In the genomic region with DNA sequence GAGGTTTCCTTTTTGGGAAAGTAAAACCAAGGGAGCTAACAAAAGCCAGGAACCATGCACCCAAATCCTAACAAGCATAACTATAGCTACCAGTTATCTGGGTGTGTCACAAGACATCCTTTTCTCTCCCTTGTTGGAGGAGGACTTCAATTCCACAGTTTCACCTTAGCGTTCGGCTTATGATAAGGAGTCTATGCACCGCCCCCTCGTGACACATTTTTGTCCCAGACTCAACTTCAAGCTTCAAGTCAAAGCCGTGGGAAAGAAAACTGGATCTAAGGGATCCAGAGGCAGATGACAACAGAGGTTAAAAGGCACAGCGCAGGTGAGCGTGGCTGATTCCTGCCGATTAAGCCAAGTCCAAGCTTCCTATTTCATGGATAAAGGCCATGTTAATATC, we compare ENCODE assay signal across 8 cellular contexts.
"Had no signal": no experiment of that assay in that cellular context is flagged by ENCODE, and none has a peak within 500 bp of the region (broad histone marks: within the 10 kb centered on the region; RNA-seq: fewer than 3 reads in every experiment).

No MANE protein-coding gene starts in this region.

- DNase-seq: GDM1, GF-D8 had no signal

- FAIRE-seq: G401.6, GM12878, GM12891, GM12892, GM18507, GM19239 had no signal

- ATAC-seq: GM12878 had no signal

- H3K4me3 ChIP-seq: GM12878 had no signal
